ENCODE assay signal across 17 cellular contexts in the genomic region with DNA sequence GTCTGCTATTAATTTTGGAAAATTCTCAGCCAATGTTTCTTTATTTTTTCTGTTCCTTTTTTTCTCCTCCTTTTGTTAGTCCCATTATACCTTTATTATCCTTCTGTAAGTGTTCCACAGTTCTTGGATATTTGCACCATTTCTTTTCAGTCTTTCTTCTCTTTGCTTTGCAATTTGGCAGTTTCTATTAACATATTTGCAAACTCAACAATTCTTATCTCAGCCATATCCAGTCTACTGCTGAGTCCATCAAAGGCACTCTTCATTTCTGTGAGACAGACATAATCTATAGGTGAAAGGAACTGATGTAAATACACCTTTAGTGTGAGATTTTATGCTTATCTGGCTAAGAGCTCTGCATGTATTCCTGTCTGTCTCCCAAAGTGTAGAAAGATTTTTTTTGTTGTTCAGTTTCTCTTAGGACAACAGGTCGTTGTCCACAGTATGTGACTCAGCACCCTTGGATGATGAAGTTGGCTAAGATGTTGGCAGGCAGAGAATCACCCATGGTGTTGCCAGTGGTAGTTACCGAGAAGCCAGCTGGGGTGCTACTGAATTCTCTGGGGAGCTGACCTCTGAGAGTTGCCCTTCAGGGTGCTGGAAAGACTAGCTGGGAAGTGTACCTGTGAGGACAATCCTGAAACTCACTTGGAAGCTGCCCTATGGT. TPM values are rescaled to one million over a fixed set of nuclear protein-coding genes. Genes with fewer than 3 reads are reported as not detected.
DNase-seq lines count a peak whose midpoint lies in the region; ATAC-seq, FAIRE-seq and TF ChIP-seq lines count a peak whose summit lies in the region.
"Had no signal": no experiment of that assay in that cellular context is flagged by ENCODE, and none has a peak within 500 bp of the region (broad histone marks: within the 10 kb centered on the region; RNA-seq: fewer than 3 reads in every experiment).

No MANE protein-coding gene starts in this region.

- peaks cover 7% of the 10 kb centered on the region for H3K9me3 Mint-ChIP-seq in activated T-cell treated with anti-CD3 and anti-CD28 coated beads, Interleukin-2, amount 50 U/mL, for 4 hours
- H3K9me3 Mint-ChIP-seq: type B pancreatic cell had no signal

- no peaks in the 10 kb centered on the region for H3K9me3 ChIP-seq in IMR-90 (ENCODE audit: control insufficient read depth, insufficient read depth, low read length)
- no peaks in the 10 kb centered on the region for H3K9me3 ChIP-seq in endothelial cell of umbilical vein (replicated peaks; ENCODE audit: control insufficient read depth, insufficient read depth, low read length)
- no peaks in the 10 kb centered on the region for H3K9me3 ChIP-seq in Peyer's patch

- H3K23ac ChIP-seq in IMR-90 (ENCODE audit: low read depth, low read length) = no peak overlapping the region

- no peak overlapping the region for H3K4me3 Mint-ChIP-seq in activated T-cell treated with anti-CD3 and anti-CD28 coated beads, Interleukin-2, amount 50 U/mL, for 4 hours
- H3K4me3 Mint-ChIP-seq: activated CD4-positive, alpha-beta T cell treated with anti-CD3 and anti-CD28 coated beads, Interleukin-2, amount 10 ng/mL, durations not matched to agents 24 days and 14 days; activated T-helper 17 cell treated with anti-CD3 and anti-CD28 coated beads, Interleukin-2, amount 50 U/mL, for 72 hours; dendritic cell treated with granulocyte-macrophage colony-stimulating factor and Interleukin-4, amounts not matched to agents 40 ng/mL and 50 ng/mL, for 4 days; nephron progenitor cell; T-helper 17 cell; type B pancreatic cell had no signal

- H4K8ac ChIP-seq in IMR-90 (ENCODE audit: low read depth in 2 of 2, low read length in 2 of 2) = no peak overlapping the region

- TF ChIP-seq CTCF in IMR-90 (conservative IDR thresholded peaks at IDR 0.05; ENCODE audit: low read depth, low read length) (no peak), endothelial cell of umbilical vein (IDR thresholded peaks at IDR 0.05; ENCODE audit: extremely low read depth in 1 of 2, insufficient read depth in 1 of 2, low read depth in 1 of 2, low read length in 2 of 2) (no peak), Peyer's patch (IDR thresholded peaks at IDR 0.05) (no peak)

- no peak overlapping the region for H2BK20ac ChIP-seq in IMR-90 (ENCODE audit: low read depth, low read length)

- H3K79me1 ChIP-seq in IMR-90 (ENCODE audit: low read depth in 1 of 2, low read length in 2 of 2) = no peaks in the 10 kb centered on the region

- peaks cover 13% of the 10 kb centered on the region for H3K4me1 Mint-ChIP-seq in activated T-cell treated with anti-CD3 and anti-CD28 coated beads, Interleukin-2, amount 50 U/mL, for 4 hours (ENCODE audit: low read depth)

- H4K20me1 ChIP-seq in IMR-90 (ENCODE audit: insufficient read depth, low read length) (no peaks in the 10 kb centered on the region), endothelial cell of umbilical vein (replicated peaks; ENCODE audit: control insufficient read depth, extremely low read depth, insufficient read depth, low read length) (no peaks in the 10 kb centered on the region)

- no peak overlapping the region for H3K56ac ChIP-seq in IMR-90 (ENCODE audit: extremely low read depth, insufficient read depth, low read length)

- no peaks in the 10 kb centered on the region for H3K79me2 ChIP-seq in endothelial cell of umbilical vein (ENCODE audit: control insufficient read depth, insufficient read depth, low read length)

- H3K4ac ChIP-seq in IMR-90 (ENCODE audit: low read depth, low read length) = no peak overlapping the region

- H3K4me3 ChIP-seq in IMR-90 (ENCODE audit: insufficient read depth, low read depth, low read length) = no peak overlapping the region
- H3K4me3 ChIP-seq in endothelial cell of umbilical vein (replicated peaks in 1 of 3; ENCODE audit: insufficient read depth in 1 of 3, low read depth in 1 of 3, low read length in 3 of 3) = no peak overlapping the region
- no peak overlapping the region for H3K4me3 ChIP-seq in Peyer's patch

- no peaks in the 10 kb centered on the region for H3K4me1 ChIP-seq in IMR-90 (ENCODE audit: control insufficient read depth, insufficient read depth, low read length)
- no peaks in the 10 kb centered on the region for H3K4me1 ChIP-seq in endothelial cell of umbilical vein (ENCODE audit: control insufficient read depth, extremely low read depth, insufficient read depth, low read length)
- no peaks in the 10 kb centered on the region for H3K4me1 ChIP-seq in Peyer's patch

- no peak for TF ChIP-seq POLR2A in IMR-90 (IDR thresholded peaks at IDR 0.05; ENCODE audit: low read depth, low read length)
- TF ChIP-seq POLR2A in endothelial cell of umbilical vein (IDR thresholded peaks at IDR 0.05; ENCODE audit: low read depth, low read length) = no peak
- TF ChIP-seq POLR2A in Peyer's patch (IDR thresholded peaks at IDR 0.05) = no peak

- H3K9ac ChIP-seq in IMR-90 (ENCODE audit: low read depth, low read length) = no peak overlapping the region
- no peak overlapping the region for H3K9ac ChIP-seq in endothelial cell of umbilical vein (replicated peaks; ENCODE audit: extremely low read depth, insufficient read depth, low read length)

- CTCF ChIA-PET in IMR-90 (lab: Yijun Ruan, JAX) = interaction anchor here (0.6 to 1.4 kb wide), 5 partner anchors 9 to 390 kb away, joined by 3 to 11 read pairs (median 3); no protein-coding TSS in a partner anchor
- CTCF ChIA-PET in endothelial cell of umbilical vein (lab: Charles Lee) = interaction anchor here (0.6 to 3.6 kb wide), 51 partner anchors 10 to 246 kb away, joined by 3 to 46 read pairs (median 4); a partner anchor contains a TSS

- H3K4me2 ChIP-seq in IMR-90 (ENCODE audit: low read depth, low read length) (no peak overlapping the region), endothelial cell of umbilical vein (ENCODE audit: insufficient read depth, low read length) (no peak overlapping the region)

- H2AFZ ChIP-seq in IMR-90 (replicated peaks; ENCODE audit: low read length, poor library complexity) = no peak overlapping the region
- H2AFZ ChIP-seq in endothelial cell of umbilical vein (ENCODE audit: low read depth, low read length) = no peak overlapping the region

- no peak overlapping the region for H4K91ac ChIP-seq in IMR-90 (ENCODE audit: insufficient read depth, low read depth, low read length)

- dilution Hi-C loops in IMR-90 (cut with HindIII; ENCODE audit: low sequenced_read_pairs, unreplicated experiment) = no loop called here
- dilution Hi-C loops in endothelial cell of umbilical vein (cut with MboI; ENCODE audit: extremely low pct_ligation_motif_present, low sequenced_read_pairs) = no loop called here

- H2BK5ac ChIP-seq in IMR-90 (ENCODE audit: low read depth, low read length, poor library complexity, severe bottlenecking) = no peak overlapping the region

- H3K27ac ChIP-seq in IMR-90 (ENCODE audit: insufficient read depth, low read length) = no peak overlapping the region
- no peak overlapping the region for H3K27ac ChIP-seq in endothelial cell of umbilical vein (ENCODE audit: insufficient read depth, low read depth, low read length)
- H3K27ac ChIP-seq in Peyer's patch = no peak overlapping the region

- BruUV-seq in IMR-90 (replicated peaks; lab: Mats Ljungman, UMichigan) (no TSS peak), endothelial cell of umbilical vein (replicated peaks; lab: Mats Ljungman, UMichigan) (no TSS peak)

- H3K27me3 Mint-ChIP-seq in activated T-cell treated with anti-CD3 and anti-CD28 coated beads, Interleukin-2, amount 50 U/mL, for 4 hours (ENCODE audit: low read depth) = no peaks in the 10 kb centered on the region
- H3K27me3 Mint-ChIP-seq: activated CD4-positive, alpha-beta T cell treated with anti-CD3 and anti-CD28 coated beads, Interleukin-2, amount 10 ng/mL, durations not matched to agents 24 days and 14 days; activated T-helper 17 cell treated with anti-CD3 and anti-CD28 coated beads, Interleukin-2, amount 50 U/mL, for 72 hours; dendritic cell treated with granulocyte-macrophage colony-stimulating factor and Interleukin-4, amounts not matched to agents 40 ng/mL and 50 ng/mL, for 4 days; T-helper 17 cell; type B pancreatic cell had no signal

- no peak for TF ChIP-seq RAD21 in IMR-90 (IDR thresholded peaks at IDR 0.05; ENCODE audit: low read length)

- peaks cover 4% of the 10 kb centered on the region for H3K36me3 Mint-ChIP-seq in activated T-cell treated with anti-CD3 and anti-CD28 coated beads, Interleukin-2, amount 50 U/mL, for 4 hours (ENCODE audit: insufficient read depth)

- no peaks in the 10 kb centered on the region for H3K9me1 ChIP-seq in IMR-90 (ENCODE audit: insufficient read depth, low read length)
- H3K9me1 ChIP-seq in endothelial cell of umbilical vein (replicated peaks; ENCODE audit: control insufficient read depth, extremely low read depth, insufficient read depth, low read length) = no peaks in the 10 kb centered on the region

- no peak overlapping the region for H2AK9ac ChIP-seq in IMR-90 (replicated peaks; ENCODE audit: low read depth, low read length, poor library complexity)

- H3K36me3 ChIP-seq in IMR-90 (ENCODE audit: control insufficient read depth, insufficient read depth, low read length) (no peaks in the 10 kb centered on the region), endothelial cell of umbilical vein (ENCODE audit: control insufficient read depth in 2 of 2, extremely low read depth in 1 of 2, insufficient read depth in 2 of 2, low read length in 2 of 2) (no peaks in the 10 kb centered on the region), Peyer's patch (no peaks in the 10 kb centered on the region)

- H3K27me3 ChIP-seq in IMR-90 (ENCODE audit: control insufficient read depth, insufficient read depth, low read length) (no peaks in the 10 kb centered on the region), endothelial cell of umbilical vein (ENCODE audit: control insufficient read depth in 2 of 2, insufficient read depth in 2 of 2, low read length in 2 of 2) (no peaks in the 10 kb centered on the region), Peyer's patch (no peaks in the 10 kb centered on the region)

- FAIRE-seq in endothelial cell of umbilical vein (lab: Jason Lieb, UNC) = no peak

- H2BK120ac ChIP-seq in IMR-90 (ENCODE audit: low read depth, low read length) = no peak overlapping the region

- H3K18ac ChIP-seq in IMR-90 (ENCODE audit: low read depth, low read length) = no peak overlapping the region

- POLR2A ChIA-PET in IMR-90 (lab: Charles Lee; ENCODE audit: unreplicated experiment) (no interaction called here), endothelial cell of umbilical vein (lab: Charles Lee) (no interaction called here)

- DNase-seq in ELR (ENCODE audit: low read depth) (peak; percentile 18), IMR-90 (no peak), endothelial cell of umbilical vein (ENCODE audit: low read depth, low spot score) (peak; percentile 14), NCI-H446 (lab: John Stamatoyannopoulos, UW) (no peak), Peyer's patch (no peak), SIG-M5 treated with dmso at 0.1 percent for 504 hours (lab: John Stamatoyannopoulos, UW; ENCODE audit: unreplicated experiment) (no peak)
- no peak for DNase-seq in activated T-cell treated with anti-CD3 and anti-CD28 coated beads, Interleukin-2, amount 50 U/mL, for 4 hours
- DNase-seq: NCI-H1436, nephron progenitor cell, right cardiac atrium, T-helper 17 cell had no signal

- H2BK15ac ChIP-seq in IMR-90 (ENCODE audit: low read depth, low read length) = no peak overlapping the region

- H4K5ac ChIP-seq in IMR-90 (ENCODE audit: low read depth, low read length) = no peak overlapping the region

- H3K14ac ChIP-seq in IMR-90 (replicated peaks; ENCODE audit: low read depth, low read length) = no peak overlapping the region

- ATAC-seq in GM19438 (IDR thresholded peaks at IDR 0.05; ENCODE audit: low read depth, unreplicated experiment) = peak; percentile 18
- ATAC-seq in IMR-90 (ENCODE audit: low read depth) = no peak
- ATAC-seq in activated T-cell treated with anti-CD3 and anti-CD28 coated beads, Interleukin-2, amount 50 U/mL, for 4 hours = no peak
- ATAC-seq: Panc1, T-helper 17 cell had no signal

- H2AK5ac ChIP-seq in IMR-90 (ENCODE audit: low read depth, low read length) = no peak overlapping the region

- in situ Hi-C loops in IMR-90 (cut with MboI; ENCODE audit: low sequenced_read_pairs) = no loop called here

- WGBS in IMR-90 (ENCODE audit: extremely low coverage in 2 of 2, insufficient read length in 1 of 2), 2 experiments = 60% methylated on average over 1 of the region's 2 CpGs; no CpG with 5 or more reads in 1 of the 2 experiments

- intact Hi-C loops in IMR-90 (cut with micrococcal nuclease) = no loop called here
- intact Hi-C loops in endothelial cell of umbilical vein (cut with micrococcal nuclease) = loop anchor here (1.0 to 2.0 kb wide), 2 partner anchors 28 to 223 kb away; no protein-coding TSS in a partner anchor

RNA-seq across cellular contexts. Expression of a gene that starts 38.4 kb away (rescaled TPM):
- total RNA-seq in IMR-90 (2012; rRNA removed) (8.8 and 9.2 TPM in 2 replicates), endothelial cell of umbilical vein (10.8 and 18.7 TPM in 2 replicates), Peyer's patch (10 to 100 TPM in 2 of 4 donors, 1 to 10 TPM in 2; 4.1 to 22.0 (median 9.9) TPM)
- polyA plus RNA-seq in IMR-90 (2012; rRNA removed) (1.9 and 2.1 TPM in 2 replicates), endothelial cell of umbilical vein (8.8 and 11.1 TPM in 2 replicates)
- 0.35 and 0.43 TPM in 2 replicates for polyA plus RNA-seq in IMR-90 (2012; cell fraction: cytosol; rRNA removed)
- 0.13 and 1.9 TPM in 2 replicates for polyA plus RNA-seq in IMR-90 (2012; cell fraction: nucleus; rRNA removed; ENCODE audit: low replicate concordance)
- 5.7 and 7.9 TPM in 2 replicates for polyA plus RNA-seq in endothelial cell of umbilical vein (2011; cell fraction: cytosol; rRNA removed)
- polyA plus RNA-seq in endothelial cell of umbilical vein (2011; cell fraction: nucleus; rRNA removed) = 9.0 and 9.2 TPM in 2 replicates
- polyA plus RNA-seq in endothelial cell of umbilical vein (2012) = 5.4 and 7.1 TPM in 2 replicates
- 34.1 and 36.7 TPM in 2 replicates for polyA minus RNA-seq in endothelial cell of umbilical vein
- 0.61 TPM for polyA minus RNA-seq in endothelial cell of umbilical vein (2011; cell fraction: cytosol; rRNA and poly(A)+ RNA removed)
- polyA minus RNA-seq in endothelial cell of umbilical vein (2011; cell fraction: nucleus; rRNA and poly(A)+ RNA removed) = 13.3 and 15.2 TPM in 2 replicates
- under 1 TPM; 0.32 to 0.38 (median 0.38) TPM for total RNA-seq in activated T-cell treated with anti-CD3 and anti-CD28 coated beads, Interleukin-2, amount 50 U/mL, for 4 hours

RNA-seq across cellular contexts. Expression of a gene that starts 38.4 kb away (rescaled TPM):
- total RNA-seq in IMR-90 (2012; rRNA removed) = 21.0 and 37.2 TPM in 2 replicates
- 30.5 and 40.2 TPM in 2 replicates for polyA plus RNA-seq in IMR-90 (2012; rRNA removed)
- polyA plus RNA-seq in IMR-90 (2012; cell fraction: cytosol; rRNA removed) = 14.2 and 24.4 TPM in 2 replicates
- 9.5 and 50.4 TPM in 2 replicates for polyA plus RNA-seq in IMR-90 (2012; cell fraction: nucleus; rRNA removed; ENCODE audit: low replicate concordance)
- 71.7 and 80.6 TPM in 2 replicates for total RNA-seq in endothelial cell of umbilical vein
- 86.0 and 94.8 TPM in 2 replicates for polyA plus RNA-seq in endothelial cell of umbilical vein
- 43.7 and 47.4 TPM in 2 replicates for polyA plus RNA-seq in endothelial cell of umbilical vein (2011; cell fraction: cytosol; rRNA removed)
- polyA plus RNA-seq in endothelial cell of umbilical vein (2011; cell fraction: nucleus; rRNA removed) = 74.2 and 99.0 TPM in 2 replicates
- 77.8 and 102 TPM in 2 replicates for polyA plus RNA-seq in endothelial cell of umbilical vein (2012)
- polyA minus RNA-seq in endothelial cell of umbilical vein = 150 TPM in 2 replicates
- polyA minus RNA-seq in endothelial cell of umbilical vein (2011; cell fraction: cytosol; rRNA and poly(A)+ RNA removed) = 5.9 TPM
- 148 and 185 TPM in 2 replicates for polyA minus RNA-seq in endothelial cell of umbilical vein (2011; cell fraction: nucleus; rRNA and poly(A)+ RNA removed)
- total RNA-seq in activated T-cell treated with anti-CD3 and anti-CD28 coated beads, Interleukin-2, amount 50 U/mL, for 4 hours = 10 to 100 TPM; 12.6 to 15.7 (median 12.6) TPM
- total RNA-seq in Peyer's patch = 10 to 100 TPM; 19.8 to 52.5 (median 40.3) TPM

Comparison
In these comparisons a context has a peak if more than half of its experiments do, and no peak if none do; other contexts are left out.
1. DNase-seq: peak in ELR (single experiment) and endothelial cell of umbilical vein (single experiment); none in IMR-90 (single experiment), NCI-H446 (0 of 2), activated T-cell treated with anti-CD3 and anti-CD28 coated beads, Interleukin-2, amount 50 U/mL, for 4 hours (single experiment), Peyer's patch (0 of 3) and SIG-M5 treated with dmso at 0.1 percent for 504 hours (single experiment).